In the genomic region with DNA sequence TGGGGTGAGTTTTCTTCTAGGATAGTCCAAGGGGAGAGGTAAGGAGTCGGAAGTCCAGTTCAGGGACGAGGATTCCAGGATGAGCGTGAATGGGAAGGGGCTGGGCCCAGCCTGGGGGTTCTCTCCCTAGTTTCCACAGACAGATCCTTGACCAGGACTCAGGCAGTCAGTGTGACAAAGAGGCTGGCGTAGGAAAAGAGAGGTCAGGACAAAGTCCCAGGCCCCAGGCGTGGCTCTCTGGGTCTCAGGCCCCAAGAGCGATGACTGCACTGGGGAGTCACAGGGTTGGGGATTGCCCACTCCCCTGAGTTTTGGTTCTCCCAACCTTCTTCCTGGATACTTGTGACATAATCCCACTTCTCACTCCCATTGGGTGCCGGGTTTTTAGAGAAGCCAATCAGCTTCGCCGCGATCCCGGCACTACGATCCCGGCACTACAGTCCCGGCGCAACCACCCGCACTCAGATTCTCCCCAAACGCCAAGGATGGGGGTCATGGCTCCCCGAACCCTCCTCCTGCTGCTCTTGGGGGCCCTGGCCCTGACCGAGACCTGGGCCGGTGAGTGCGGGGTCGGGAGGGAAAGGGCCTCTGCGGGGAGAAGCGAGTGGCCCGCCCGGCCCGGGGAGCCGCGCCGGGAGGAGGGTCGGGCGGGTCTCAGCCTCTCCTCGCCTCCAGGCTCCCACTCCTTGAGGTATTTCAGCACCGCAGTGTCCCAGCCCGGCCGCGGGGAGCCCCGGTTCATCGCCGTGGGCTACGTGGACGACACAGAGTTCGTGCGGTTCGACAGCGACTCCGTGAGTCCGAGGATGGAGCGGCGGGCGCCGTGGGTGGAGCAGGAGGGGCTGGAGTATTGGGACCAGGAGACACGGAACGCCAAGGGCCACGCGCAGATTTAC, we compare ENCODE assay signal across 7 cellular contexts. TPM values are rescaled to one million over a fixed set of nuclear protein-coding genes. Genes with fewer than 3 reads are reported as not detected.
DNase-seq lines count a peak whose midpoint lies in the region; ATAC-seq, FAIRE-seq and TF ChIP-seq lines count a peak whose summit lies in the region.

No MANE protein-coding gene starts in this region.

- peak; percentile 43; the same call in 1 of the 2 replicates for TF ChIP-seq RAD21 in HepG2 (CRISPR knock-in tag; IDR thresholded peaks at IDR 0.05)

- BruUV-seq in HepG2 (replicated peaks; lab: Mats Ljungman, UMichigan) = TSS peak; percentile 65

- TF ChIP-seq EP300 in HepG2 (IDR thresholded peaks at IDR 0.05; ENCODE audit: low read depth in 2 of 2, low read length in 2 of 2) (no peak), HepG2 (CRISPR knock-in tag; IDR thresholded peaks at IDR 0.05; ENCODE audit: borderline replicate concordance) (no peak)

- in situ Hi-C loops in HepG2 (cut with HindIII; ENCODE audit: extremely low pct_ligation_motif_present, low pct_unique_long_range_greater_than_20kb) = no loop called here

- no peak for TF ChIP-seq POLR2A in HepG2 (IDR thresholded peaks at IDR 0.05; ENCODE audit: insufficient read depth in 1 of 2, low read depth in 2 of 2, low read length in 2 of 2)

- no peaks in the 10 kb centered on the region for H3K9me3 ChIP-seq in HepG2 (ENCODE audit: low read length)

- no peaks in the 10 kb centered on the region for H3K79me2 ChIP-seq in HepG2 (ENCODE audit: insufficient read depth, low read length)

- H3K4me1 ChIP-seq in HepG2 (ENCODE audit: insufficient read depth, low read length) = peaks cover 13% of the 10 kb centered on the region

- 2% methylated on average over 42 of the region's 56 CpGs for WGBS in HepG2 (ENCODE audit: low lambda C conversion rate)

- POLR2A ChIA-PET in HepG2 (lab: Yijun Ruan, JAX) = interaction anchor here (0.6 to 1.7 kb wide), 4 partner anchors 21 to 67 kb away, joined by 3 to 6 read pairs (median 4); a partner anchor contains a TSS

- peak overlapping the region; percentile 99 for H2AFZ ChIP-seq in HepG2 (ENCODE audit: low read length)

- FAIRE-seq in HepG2 (lab: Jason Lieb, UNC) = peak; percentile 88

- no peak overlapping the region for H3K27ac ChIP-seq in HepG2 (ENCODE audit: extremely low read length, insufficient read depth, low read length)

- H4K20me1 ChIP-seq in HepG2 (ENCODE audit: insufficient read depth, low read length) = no peaks in the 10 kb centered on the region

- peaks cover 0 to 10% of the 10 kb centered on the region in 2 experiments; a peak in 3 of 5 replicates for H3K27me3 ChIP-seq in HepG2 (ENCODE audit: control insufficient read depth in 1 of 2, insufficient read depth in 2 of 2, low read length in 2 of 2)

- intact Hi-C loops in HepG2 (cut with micrococcal nuclease; ENCODE audit: unreplicated experiment) = no loop called here

- peak; percentile 67 for TF ChIP-seq CTCF in HepG2 (CRISPR knock-in tag; IDR thresholded peaks at IDR 0.05)

- H3K36me3 ChIP-seq in HepG2 (replicated peaks in 1 of 2; ENCODE audit: control insufficient read depth in 1 of 2, insufficient read depth in 2 of 2, low read length in 2 of 2) = no peaks in the 10 kb centered on the region

- peak; percentile 77 for DNase-seq in NCI-H2196 (lab: John Stamatoyannopoulos, UW; ENCODE audit: unreplicated experiment)
- DNase-seq in activated CD4-positive, alpha-beta T cell treated with anti-CD3 and anti-CD28 coated beads, Interleukin-2, amount 50 U/mL, for 1 hour = peak; percentile 50
- DNase-seq in dermis microvascular lymphatic vessel endothelial cell (ENCODE audit: low read depth in 2 of 2) = peak; percentile 54 to 82
- DNase-seq in HepG2 (ENCODE audit: low spot score) = peak; percentile 83
- peak; percentile 60 for DNase-seq in stimulated activated CD4-positive, alpha-beta T cell treated with anti-CD3 and anti-CD28 coated beads, Interleukin-4, amount 100 ng/mL, for 1 hour

- CTCF ChIA-PET in HepG2 (lab: Yijun Ruan, JAX; ENCODE audit: low intra/inter-chr PET ratio, low total read pairs) = no interaction called here

- peak; percentile 81 for ATAC-seq in GM18499 (IDR thresholded peaks at IDR 0.05; ENCODE audit: insufficient read depth, unreplicated experiment)
- ATAC-seq in HG02870 (IDR thresholded peaks at IDR 0.05; ENCODE audit: unreplicated experiment) = peak; percentile 90
- peak; percentile 96 for ATAC-seq in HepG2

- peak overlapping the region; percentile 58 for H3K9ac ChIP-seq in HepG2 (ENCODE audit: insufficient read depth, low read depth, low read length)

- peak overlapping the region; percentile 76 to 86 (median 82) for H3K4me3 ChIP-seq in HepG2 (replicated peaks in 1 of 3; ENCODE audit: insufficient read depth in 1 of 3, low read depth in 2 of 3, low read length in 3 of 3)

- peak overlapping the region; percentile 99 for H3K4me2 ChIP-seq in HepG2 (ENCODE audit: low read depth, low read length)

TF ChIP-seq in HepG2, 621 proteins besides CTCF, POLR2A, EP300 and RAD21 (continues in another document):
- TF ChIP-seq CBFB (CRISPR knock-in tag; IDR thresholded peaks at IDR 0.05) (no peak), KDM2A (CRISPR knock-in tag; IDR thresholded peaks at IDR 0.05; ENCODE audit: borderline replicate concordance, low read depth) (peak; percentile 77; the same call in 1 of the 2 replicates), ZNF841 (CRISPR knock-in tag; IDR thresholded peaks at IDR 0.05; ENCODE audit: borderline replicate concordance) (no peak), NRL (CRISPR knock-in tag; IDR thresholded peaks at IDR 0.05; ENCODE audit: borderline replicate concordance) (no peak; the same call in 1 of the 2 replicates), ZNF260 (CRISPR knock-in tag; IDR thresholded peaks at IDR 0.05; ENCODE audit: borderline replicate concordance, low read depth) (no peak)
- TF ChIP-seq, protein P1, sequence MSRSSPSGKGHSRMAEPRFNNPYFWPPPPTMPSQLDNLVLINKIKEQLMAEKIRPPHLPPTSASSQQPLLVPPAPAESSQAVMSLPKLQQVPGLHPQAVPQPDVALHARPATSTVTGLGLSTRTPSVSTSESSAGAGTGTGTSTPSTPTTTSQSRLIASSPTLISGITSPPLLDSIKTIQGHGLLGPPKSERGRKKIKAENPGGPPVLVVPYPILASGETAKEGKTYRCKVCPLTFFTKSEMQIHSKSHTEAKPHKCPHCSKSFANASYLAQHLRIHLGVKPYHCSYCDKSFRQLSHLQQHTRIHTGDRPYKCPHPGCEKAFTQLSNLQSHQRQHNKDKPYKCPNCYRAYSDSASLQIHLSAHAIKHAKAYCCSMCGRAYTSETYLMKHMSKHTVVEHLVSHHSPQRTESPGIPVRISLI (CRISPR knock-in tag; IDR thresholded peaks at IDR 0.05; ENCODE audit: borderline replicate concordance) = no peak

RNA-seq across cellular contexts. Expression of a gene that starts 46.2 kb away (rescaled TPM):
- total RNA-seq in dermis microvascular lymphatic vessel endothelial cell (18.5 and 23.6 TPM in 2 replicates), HepG2 (2016; rRNA removed; fragmentation: Illumina TruSeq; extraction: Trizol) (38.7 and 46.2 TPM in 2 replicates)
- 9.6 and 10.3 TPM in 2 replicates for total RNA-seq in HepG2 (2016; cell fraction: cytosol; rRNA removed; fragmentation: Illumina TruSeq; extraction: Trizol; ENCODE audit: low read depth)
- 37.1 and 41.8 TPM in 2 replicates for total RNA-seq in HepG2 (2016; cell fraction: insoluble cytoplasmic fraction; rRNA removed; fragmentation: Illumina TruSeq; extraction: Trizol)
- 26.1 and 27.6 TPM in 2 replicates for total RNA-seq in HepG2 (2016; cell fraction: membrane; rRNA removed; fragmentation: Illumina TruSeq; extraction: Trizol)
- total RNA-seq in HepG2 (2016; cell fraction: nucleus; rRNA removed; fragmentation: Illumina TruSeq; extraction: Trizol) = 24.8 and 31.3 TPM in 2 replicates
- polyA plus RNA-seq in HepG2 (2011; rRNA removed) = 27.1 and 28.1 TPM in 2 replicates
- polyA plus RNA-seq in HepG2 (2011; cell fraction: cytosol; rRNA removed) = 21.8 and 22.0 TPM in 2 replicates
- 35.8 and 38.4 TPM in 2 replicates for polyA plus RNA-seq in HepG2 (2011; cell fraction: nucleus; rRNA removed)
- 25.7 and 28.0 TPM in 2 replicates for polyA plus RNA-seq in HepG2 (2012)
- 4.6 and 5.3 TPM in 2 replicates for polyA plus RNA-seq in HepG2 (2016; cell fraction: cytosol; fragmentation: Illumina TruSeq; extraction: Trizol; ENCODE audit: low read depth)
- polyA plus RNA-seq in HepG2 (2016; cell fraction: insoluble cytoplasmic fraction; fragmentation: Illumina TruSeq; extraction: Trizol; ENCODE audit: low read depth) = 44.5 and 52.1 TPM in 2 replicates
- 13.3 and 13.6 TPM in 2 replicates for polyA plus RNA-seq in HepG2 (2016; cell fraction: membrane; fragmentation: Illumina TruSeq; extraction: Trizol; ENCODE audit: low read depth)
- 60.9 and 65.2 TPM in 2 replicates for polyA plus RNA-seq in HepG2 (2016; cell fraction: nucleus; fragmentation: Illumina TruSeq; extraction: Trizol; ENCODE audit: insufficient read depth, low read depth)
- polyA minus RNA-seq in HepG2 (2011; rRNA and poly(A)+ RNA removed; ENCODE audit: low replicate concordance) = 37.4 and 51.8 TPM in 2 replicates
- polyA minus RNA-seq in HepG2 (2011; cell fraction: cytosol; rRNA and poly(A)+ RNA removed) = 14.8 and 19.4 TPM in 2 replicates
- 23.9 and 26.0 TPM in 2 replicates for polyA minus RNA-seq in HepG2 (2011; cell fraction: nucleus; rRNA and poly(A)+ RNA removed)
